ENCODE assay signal across 9 cellular contexts in the genomic region with DNA sequence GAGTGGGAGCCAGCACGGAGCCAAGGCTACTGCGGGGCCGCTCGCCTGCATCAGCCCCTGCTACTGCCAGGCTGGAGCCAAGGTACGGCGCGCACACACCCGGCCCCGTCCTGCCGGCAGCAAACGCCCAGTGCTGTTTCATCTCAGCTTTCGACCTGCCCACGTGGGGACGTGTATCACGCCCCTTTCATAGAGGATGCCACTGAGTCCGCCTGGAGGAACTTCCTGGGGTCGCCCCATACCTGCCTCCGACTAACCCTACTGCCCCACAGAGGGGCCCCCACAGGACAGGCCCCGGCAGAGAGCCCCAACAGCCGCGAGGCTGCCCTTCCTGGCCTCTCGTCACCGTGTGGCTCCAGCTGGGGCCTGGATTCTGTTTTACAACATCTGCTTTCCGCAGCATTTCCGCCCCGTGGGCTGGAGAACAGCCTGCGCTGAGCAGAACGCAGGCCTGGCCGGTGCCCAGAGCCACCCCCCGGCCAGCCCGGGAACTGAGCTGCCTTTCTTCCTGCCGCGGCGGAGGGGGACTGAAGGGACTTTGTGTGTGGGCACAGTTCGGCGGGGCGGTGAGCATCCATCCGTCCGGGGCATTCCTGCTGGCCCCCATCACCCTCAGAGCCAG. TPM values are rescaled to one million over a fixed set of nuclear protein-coding genes. Genes with fewer than 3 reads are reported as not detected.
DNase-seq lines count a peak whose midpoint lies in the region; TF ChIP-seq lines count a peak whose summit lies in the region.
"Had no signal": no experiment of that assay in that cellular context is flagged by ENCODE, and none has a peak within 500 bp of the region (broad histone marks: within the 10 kb centered on the region; RNA-seq: fewer than 3 reads in every experiment).

No MANE protein-coding gene starts in this region.

- DNase-seq in M059J (ENCODE audit: low read depth), result peak; percentile 32
- DNase-seq in colonic mucosa, result no peak
- peak; percentile 82 for DNase-seq in medulla oblongata (ENCODE audit: extremely low spot score)
- DNase-seq in superior temporal gyrus (ENCODE audit: extremely low spot score), result peak; percentile 79
- no peak for DNase-seq in SW 1271 (lab: John Stamatoyannopoulos, UW)
- DNase-seq in NCI-H2107 (lab: John Stamatoyannopoulos, UW), result no peak
- no peak for DNase-seq in NCI-H128 (lab: John Stamatoyannopoulos, UW; ENCODE audit: unreplicated experiment)
- DNase-seq: activated CD8-positive, alpha-beta memory T cell treated with anti-CD3 and anti-CD28 coated beads, Interleukin-2, amount 50 U/mL, for 48 hours had no signal

- intact Hi-C loops in colonic mucosa (cut with DNase I), result no loop called here

- no peak for TF ChIP-seq CTCF in colonic mucosa (IDR thresholded peaks at IDR 0.05)

- H3K4me3 ChIP-seq in colonic mucosa, result no peak overlapping the region
- H3K4me3 ChIP-seq: PC-9 had no signal

- H3K27ac ChIP-seq in colonic mucosa, result peak overlapping the region; percentile 29
- H3K27ac ChIP-seq: PC-9 had no signal

- H3K27me3 ChIP-seq in colonic mucosa, result no peaks in the 10 kb centered on the region

- no peaks in the 10 kb centered on the region for H3K9me3 ChIP-seq in colonic mucosa

- no peaks in the 10 kb centered on the region for H3K4me1 ChIP-seq in colonic mucosa

- no peaks in the 10 kb centered on the region for H3K36me3 ChIP-seq in colonic mucosa

- peak overlapping the region in 1 of 2 donors; percentile 35 for H3K9ac ChIP-seq in colonic mucosa (ENCODE audit: low read depth in 2 of 2, low read length in 2 of 2)

RNA-seq across cellular contexts. Expression of a gene that starts 22.9 kb away (rescaled TPM):
- not detected in 2 replicates for total RNA-seq in M059J (2014; rRNA removed; shearing (Covaris generic))
- 10 to 100 TPM; 38.4 to 69.9 TPM for total RNA-seq in colonic mucosa

RNA-seq across cellular contexts. Expression of a gene that starts 27.5 kb away (rescaled TPM):
- total RNA-seq in M059J (2014; rRNA removed; shearing (Covaris generic)), result not detected in 2 replicates
- 10 to 100 TPM; 21.2 to 45.8 TPM for total RNA-seq in colonic mucosa

Comparison
In these comparisons a context has a peak if more than half of its experiments do, and no peak if none do; other contexts are left out.
1. DNase-seq: peak in M059J (single experiment), medulla oblongata (single experiment) and superior temporal gyrus (single experiment); none in colonic mucosa (single experiment), SW 1271 (0 of 2), NCI-H2107 (single experiment) and NCI-H128 (single experiment).
2. RNA of a gene that starts 22.9 kb away (total RNA-seq): 38.4 to 69.9 TPM in colonic mucosa; not detected in M059J; every median in the first group is over 10 times any median in the second.
3. RNA of a gene that starts 27.5 kb away (total RNA-seq): 21.2 to 45.8 TPM in colonic mucosa; not detected in M059J; every median in the first group is over 10 times any median in the second.